11 cellular contexts compared by ENCODE assay signal in genomic region chr2:132448771-132449170, GRCh38. TPM values are rescaled to one million over a fixed set of nuclear protein-coding genes. Genes with fewer than 3 reads are reported as not detected.
DNase-seq lines count a peak whose midpoint lies in the region; ATAC-seq, FAIRE-seq and TF ChIP-seq lines count a peak whose summit lies in the region.
"Had no signal": no experiment of that assay in that cellular context is flagged by ENCODE, and none has a peak within 500 bp of the region (broad histone marks: within the 10 kb centered on the region; RNA-seq: fewer than 3 reads in every experiment).

No MANE protein-coding gene starts in this region.

- H3K36me3 ChIP-seq in OCI-LY1 (ENCODE audit: insufficient read depth, low read length) (no peaks in the 10 kb centered on the region), skeletal muscle satellite cell (ENCODE audit: insufficient read depth, low read length) (no peaks in the 10 kb centered on the region)

- H2AFZ ChIP-seq in OCI-LY1 (ENCODE audit: low read length) = no peak overlapping the region

- peak; percentile 45 for DNase-seq in DMS53 (lab: John Stamatoyannopoulos, UW)
- no peak for DNase-seq in DMS53 treated with DMSO at 0.1 percent for 48 hours (lab: John Stamatoyannopoulos, UW; ENCODE audit: unreplicated experiment)
- DNase-seq in foreskin fibroblast = peak in 1 of 2 donors; percentile 77
- DNase-seq in GM12891 (ENCODE audit: insufficient read length, low spot score) = no peak

- no peaks in the 10 kb centered on the region for H3K9me2 ChIP-seq in OCI-LY1 (ENCODE audit: low read depth, low read length)

- no peak overlapping the region for H3K9ac ChIP-seq in OCI-LY1 (ENCODE audit: low read length)
- no peak overlapping the region for H3K9ac ChIP-seq in skeletal muscle satellite cell (ENCODE audit: low read depth, low read length)

- H3K9me3 ChIP-seq in OCI-LY1 (ENCODE audit: low read length) (no peaks in the 10 kb centered on the region; the same call in 1 of the 2 replicates), skeletal muscle satellite cell (replicated peaks; ENCODE audit: low read length) (no peaks in the 10 kb centered on the region)

- H3K4me3 ChIP-seq in OCI-LY1 (ENCODE audit: low read depth, low read length, poor library complexity, severe bottlenecking) (no peak overlapping the region), foreskin fibroblast (ENCODE audit: low read depth in 1 of 2, low read length in 2 of 2) (no peak overlapping the region), skeletal muscle satellite cell (ENCODE audit: low read length) (peak overlapping the region; percentile 47)

- H3K4me2 ChIP-seq in OCI-LY1 (ENCODE audit: low read length) (no peak overlapping the region), skeletal muscle satellite cell (ENCODE audit: low read length) (peak overlapping the region; percentile 48)

- peak; percentile 69 for TF ChIP-seq CTCF in OCI-LY1 (IDR thresholded peaks at IDR 0.05; ENCODE audit: low read length)
- peak; percentile 78 for TF ChIP-seq CTCF in foreskin fibroblast (IDR thresholded peaks at IDR 0.05; ENCODE audit: low read depth, low read length)

- no peaks in the 10 kb centered on the region for H3K79me2 ChIP-seq in OCI-LY1 (ENCODE audit: insufficient read depth, low read length)

- no peak for TF ChIP-seq POLR2A in GM12891 (IDR thresholded peaks at IDR 0.05; ENCODE audit: low read depth, low read length)

- no peak overlapping the region for H3K27ac ChIP-seq in OCI-LY1 (ENCODE audit: low read depth, low read length, poor library complexity, severe bottlenecking)

- H3K4me1 ChIP-seq in OCI-LY1 (ENCODE audit: insufficient read depth, low read length, severe bottlenecking) = no peaks in the 10 kb centered on the region
- peaks cover 8% of the 10 kb centered on the region for H3K4me1 ChIP-seq in skeletal muscle satellite cell (ENCODE audit: control insufficient read depth, insufficient read depth, low read length)

- ATAC-seq in HG02884 (IDR thresholded peaks at IDR 0.05; ENCODE audit: unreplicated experiment) (no peak), GM18511 (IDR thresholded peaks at IDR 0.05; ENCODE audit: unreplicated experiment) (no peak)

- H4K20me1 ChIP-seq in OCI-LY1 (ENCODE audit: insufficient read depth, low read length) = no peaks in the 10 kb centered on the region

- H3F3A ChIP-seq in OCI-LY1 (ENCODE audit: insufficient read depth, low read length) = no peaks in the 10 kb centered on the region

- FAIRE-seq in GM12891 (lab: Jason Lieb, UNC) = no peak
- FAIRE-seq: A204.1 had no signal

- H3K27me3 ChIP-seq in OCI-LY1 (ENCODE audit: insufficient read depth, low read length) = no peaks in the 10 kb centered on the region
- H3K27me3 ChIP-seq in skeletal muscle satellite cell (ENCODE audit: control insufficient read depth, insufficient read depth, low read length) = no peaks in the 10 kb centered on the region

TF ChIP-seq in GM12891, 5 proteins besides CTCF, POLR2A, EP300 and RAD21:
- TF ChIP-seq POU2F2 (IDR thresholded peaks at IDR 0.05; ENCODE audit: low read depth, low read length) (no peak), SPI1 (IDR thresholded peaks at IDR 0.05; ENCODE audit: low read depth, low read length) (no peak), POLR2AphosphoS5 (IDR thresholded peaks at IDR 0.05; ENCODE audit: low read depth, low read length) (no peak)

RNA-seq across cellular contexts. Expression of gene GPR39, which starts 32.2 kb away (rescaled TPM):
- 9.6 and 10.0 TPM in 2 replicates for total RNA-seq in skeletal muscle satellite cell (2012; rRNA removed)
- polyA plus RNA-seq in GM12891 (2012; ENCODE audit: low read depth, missing spikeins) = not detected
- total RNA-seq: mononuclear cell; T-helper 1 cell treated with Interleukin-12 subunit alpha and Interleukin-12 subunit beta and Interleukin-4 antibody, amounts not matched to agents 30 ng/mL and 1 ng/mL, for 36 hours had no signal
